3 cellular contexts compared by ENCODE assay signal in the genomic region with DNA sequence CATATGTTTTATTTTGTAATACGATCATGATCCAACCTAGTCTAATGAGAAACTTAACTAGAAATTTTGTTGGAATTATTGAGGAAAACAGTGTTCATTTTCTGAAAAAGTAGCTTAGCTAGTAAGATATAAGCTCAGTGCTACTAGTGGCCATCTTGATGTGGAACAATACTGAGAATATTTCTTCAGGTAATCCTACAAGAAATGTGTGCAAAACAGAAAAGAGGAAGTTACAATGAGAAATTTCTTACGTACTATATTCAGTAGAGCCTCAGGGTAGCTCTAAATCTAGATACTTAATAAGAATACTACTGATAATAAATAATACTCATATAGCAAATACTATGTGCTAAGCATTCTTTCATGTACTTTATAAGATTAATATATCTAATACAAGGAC.
DNase-seq lines count a peak whose midpoint lies in the region; ATAC-seq and FAIRE-seq lines count a peak whose summit lies in the region.
"Not testable (repeated sequence)": the region's sequence is repeated elsewhere in the genome, so short reads cannot be mapped to it uniquely, and the experiment has no call there.

No MANE protein-coding gene starts in this region.

- peak; percentile 73 to 86 for ATAC-seq in stimulated activated naive B cell treated with anti-CD40 and anti-IgM and Interleukin-4, amounts not matched to agents 10 μg/mL and 1 μg/mL and 100 μg/mL, for 72 hours (replicated peaks)

- H3K36me3 Mint-ChIP-seq in stimulated activated naive B cell treated with anti-CD40 and anti-IgM and Interleukin-4, amounts not matched to agents 10 μg/mL and 1 μg/mL and 100 μg/mL, for 72 hours, result not testable (repeated sequence)

- not testable (repeated sequence) for H3K4me1 Mint-ChIP-seq in stimulated activated naive B cell treated with anti-CD40 and anti-IgM and Interleukin-4, amounts not matched to agents 10 μg/mL and 1 μg/mL and 100 μg/mL, for 72 hours

- DNase-seq in RCC 7860 (ENCODE audit: low spot score); frontal cortex (ENCODE audit: low spot score in 2 of 2); stimulated activated naive B cell treated with anti-CD40 and anti-IgM and Interleukin-4, amounts not matched to agents 10 μg/mL and 1 μg/mL and 100 μg/mL, for 72 hours: not testable (repeated sequence)

- not testable (repeated sequence) for H3K9me3 Mint-ChIP-seq in stimulated activated naive B cell treated with anti-CD40 and anti-IgM and Interleukin-4, amounts not matched to agents 10 μg/mL and 1 μg/mL and 100 μg/mL, for 72 hours

- FAIRE-seq in RCC 7860 (lab: Jason Lieb, UNC) (peak; percentile 43), frontal cortex (lab: Jason Lieb, UNC) (peak; percentile 13)

- H3K4me3 Mint-ChIP-seq in stimulated activated naive B cell treated with anti-CD40 and anti-IgM and Interleukin-4, amounts not matched to agents 10 μg/mL and 1 μg/mL and 100 μg/mL, for 72 hours, result not testable (repeated sequence)

- not testable (repeated sequence) for H3K27ac Mint-ChIP-seq in stimulated activated naive B cell treated with anti-CD40 and anti-IgM and Interleukin-4, amounts not matched to agents 10 μg/mL and 1 μg/mL and 100 μg/mL, for 72 hours

- not testable (repeated sequence) for H3K27me3 Mint-ChIP-seq in stimulated activated naive B cell treated with anti-CD40 and anti-IgM and Interleukin-4, amounts not matched to agents 10 μg/mL and 1 μg/mL and 100 μg/mL, for 72 hours
